Comparison of ENCODE assay signal across 26 cellular contexts in genomic region chr6:129617986-129618385, GRCh38.
DNase-seq lines count a peak whose midpoint lies in the region; ATAC-seq lines count a peak whose summit lies in the region.
"Had no signal": no experiment of that assay in that cellular context is flagged by ENCODE, and none has a peak within 500 bp of the region (broad histone marks: within the 10 kb centered on the region; RNA-seq: fewer than 3 reads in every experiment).

No MANE protein-coding gene starts in this region.

- H3K4me2 ChIP-seq in GM23248 (ENCODE audit: unreplicated experiment), result peak overlapping the region; percentile 4
- H3K4me2 ChIP-seq: GM23338 had no signal

- CTCF ChIA-PET in activated CD8-positive, alpha-beta memory T cell treated with anti-CD3 and anti-CD28 coated beads, Interleukin-2, amount 10 ng/mL, durations not matched to agents 7 days and 5 days (lab: Charles Lee), result interaction anchor here (1.2 kb wide), 1 partner anchor 21 kb away, joined by 3 read pairs; no protein-coding TSS in a partner anchor
- CTCF ChIA-PET in activated CD4-positive, alpha-beta memory T cell treated with anti-CD3 and anti-CD28 coated beads for 36 hours (lab: Charles Lee), result interaction anchor here (0.7 kb wide), 1 partner anchor 113 kb away, joined by 3 read pairs; no protein-coding TSS in a partner anchor

- no peaks in the 10 kb centered on the region for H3K9me2 ChIP-seq in GM23248 (ENCODE audit: insufficient read depth)

- DNase-seq in AG08395 (ENCODE audit: low spot score) (peak; percentile 15), GM23248 (peak; percentile 37), SJSA1 (ENCODE audit: low read depth in 1 of 2, low spot score in 2 of 2) (peak in 1 of 2 experiments; percentile 50), kidney glomerular epithelial cell (lab: John Stamatoyannopoulos, UW) (peak; percentile 20), hepatic stellate cell (ENCODE audit: low spot score) (no peak)
- DNase-seq in activated CD8-positive, alpha-beta memory T cell treated with anti-CD3 and anti-CD28 coated beads, Interleukin-2, amount 10 ng/mL, durations not matched to agents 7 days and 5 days, result no peak
- no peak for DNase-seq in activated CD4-positive, alpha-beta memory T cell treated with anti-CD3 and anti-CD28 coated beads for 36 hours
- DNase-seq: Caco-2; CD8-positive, alpha-beta T cell; H9; KBM-7; NCI-H1048; NCI-H1436; NCI-H187; NCI-H2107; NCI-H446; NCI-H526; NCI-H82; NK-92 treated with Interleukin-12 subunit alpha and Interleukin-12 subunit beta, amount 100 ng/mL, for 24 hours; PC-3; SJCRH30 had no signal

- no peak overlapping the region for H3K4me3 Mint-ChIP-seq in activated CD8-positive, alpha-beta memory T cell treated with anti-CD3 and anti-CD28 coated beads, Interleukin-2, amount 10 ng/mL, durations not matched to agents 7 days and 5 days
- H3K4me3 Mint-ChIP-seq in activated CD4-positive, alpha-beta memory T cell treated with anti-CD3 and anti-CD28 coated beads for 36 hours, result no peak overlapping the region
- H3K4me3 Mint-ChIP-seq: B cell; CD8-positive, alpha-beta T cell; GM23338; H9 had no signal

- peaks cover 22% of the 10 kb centered on the region for H3K4me1 ChIP-seq in GM23248 (ENCODE audit: insufficient read depth)
- peaks cover 20% of the 10 kb centered on the region for H3K4me1 ChIP-seq in SJSA1 (replicated peaks)
- H3K4me1 ChIP-seq: Caco-2, SJCRH30 had no signal

- no peak for ATAC-seq in activated CD8-positive, alpha-beta memory T cell treated with anti-CD3 and anti-CD28 coated beads, Interleukin-2, amount 10 ng/mL, durations not matched to agents 7 days and 5 days
- ATAC-seq in esophagus mucosa, result no peak
- ATAC-seq: CD8-positive, alpha-beta T cell; GM12878; GM23338; PC-3 had no signal

- POLR2A ChIA-PET in activated CD4-positive, alpha-beta memory T cell treated with anti-CD3 and anti-CD28 coated beads for 36 hours (lab: Charles Lee), result no interaction called here

- no peaks in the 10 kb centered on the region for H3K79me2 ChIP-seq in GM23248 (ENCODE audit: insufficient read depth)

- H4K20me1 ChIP-seq in GM23248 (ENCODE audit: insufficient read depth), result no peaks in the 10 kb centered on the region

- no peaks in the 10 kb centered on the region for H3K27me3 ChIP-seq in GM23248 (replicated peaks; ENCODE audit: insufficient read depth)
- no peaks in the 10 kb centered on the region for H3K27me3 ChIP-seq in SJSA1 (replicated peaks)
- H3K27me3 ChIP-seq: SJCRH30 had no signal

- no peaks in the 10 kb centered on the region for H3K9me3 ChIP-seq in GM23248 (ENCODE audit: low read depth)
- H3K9me3 ChIP-seq in SJSA1 (replicated peaks), result no peaks in the 10 kb centered on the region
- H3K9me3 ChIP-seq: Caco-2, SJCRH30 had no signal

- no peak overlapping the region for H3K9ac ChIP-seq in GM23248

- H3K36me3 Mint-ChIP-seq in activated CD8-positive, alpha-beta memory T cell treated with anti-CD3 and anti-CD28 coated beads, Interleukin-2, amount 10 ng/mL, durations not matched to agents 7 days and 5 days, result peaks cover 5% of the 10 kb centered on the region
- no peaks in the 10 kb centered on the region for H3K36me3 Mint-ChIP-seq in activated CD4-positive, alpha-beta memory T cell treated with anti-CD3 and anti-CD28 coated beads for 36 hours
- H3K36me3 Mint-ChIP-seq: CD8-positive, alpha-beta T cell had no signal

- H3K27me3 Mint-ChIP-seq in activated CD8-positive, alpha-beta memory T cell treated with anti-CD3 and anti-CD28 coated beads, Interleukin-2, amount 10 ng/mL, durations not matched to agents 7 days and 5 days, result no peaks in the 10 kb centered on the region
- H3K27me3 Mint-ChIP-seq in activated CD4-positive, alpha-beta memory T cell treated with anti-CD3 and anti-CD28 coated beads for 36 hours, result no peaks in the 10 kb centered on the region
- H3K27me3 Mint-ChIP-seq: B cell had no signal

- no peaks in the 10 kb centered on the region for H3K4me1 Mint-ChIP-seq in activated CD8-positive, alpha-beta memory T cell treated with anti-CD3 and anti-CD28 coated beads, Interleukin-2, amount 10 ng/mL, durations not matched to agents 7 days and 5 days
- no peaks in the 10 kb centered on the region for H3K4me1 Mint-ChIP-seq in activated CD4-positive, alpha-beta memory T cell treated with anti-CD3 and anti-CD28 coated beads for 36 hours (ENCODE audit: low read depth)
- H3K4me1 Mint-ChIP-seq: B cell, GM23338 had no signal

- no peak overlapping the region for H2AFZ ChIP-seq in GM23248
- H2AFZ ChIP-seq: GM23338 had no signal

- H3K27ac Mint-ChIP-seq in activated CD8-positive, alpha-beta memory T cell treated with anti-CD3 and anti-CD28 coated beads, Interleukin-2, amount 10 ng/mL, durations not matched to agents 7 days and 5 days, result no peak overlapping the region
- H3K27ac Mint-ChIP-seq in activated CD4-positive, alpha-beta memory T cell treated with anti-CD3 and anti-CD28 coated beads for 36 hours, result no peak overlapping the region
- H3K27ac Mint-ChIP-seq: B cell; CD8-positive, alpha-beta T cell; GM23338; H9 had no signal

- H3K36me3 ChIP-seq in GM23248 (ENCODE audit: low read depth), result no peaks in the 10 kb centered on the region
- H3K36me3 ChIP-seq in SJSA1, result 0 out of 2 replicates have a peak, but pooled peaks cover 2% of the 10 kb centered on the region

- intact Hi-C loops in activated CD4-positive, alpha-beta memory T cell treated with anti-CD3 and anti-CD28 coated beads for 36 hours (cut with micrococcal nuclease), result no loop called here

- 0 out of 2 replicates have a peak, but pooled peaks cover 8% of the 10 kb centered on the region for H3F3A ChIP-seq in GM23248 (ENCODE audit: insufficient read depth)

- H3K27ac ChIP-seq in GM23248, result peak overlapping the region; percentile 3; the same call in 1 of the 2 replicates
- 0 out of 2 replicates have a peak overlapping the region, but pooled peaks have one; percentile 1 for H3K27ac ChIP-seq in SJSA1
- H3K27ac ChIP-seq: C4-2B, SJCRH30 had no signal

- in situ Hi-C loops in GM23248 (cut with MboI), result no loop called here

- H3K4me3 ChIP-seq in GM23248, result no peak overlapping the region
- no peak overlapping the region for H3K4me3 ChIP-seq in SJSA1
- H3K4me3 ChIP-seq: GM12878, GM23338, SJCRH30 had no signal

- no peaks in the 10 kb centered on the region for H3K9me3 Mint-ChIP-seq in activated CD8-positive, alpha-beta memory T cell treated with anti-CD3 and anti-CD28 coated beads, Interleukin-2, amount 10 ng/mL, durations not matched to agents 7 days and 5 days (ENCODE audit: low read depth)
- no peaks in the 10 kb centered on the region for H3K9me3 Mint-ChIP-seq in activated CD4-positive, alpha-beta memory T cell treated with anti-CD3 and anti-CD28 coated beads for 36 hours
- H3K9me3 Mint-ChIP-seq: CD8-positive, alpha-beta T cell had no signal

Comparison
In these comparisons a context has a peak if more than half of its experiments do, and no peak if none do; other contexts are left out.
1. DNase-seq: peak in AG08395 (single experiment), GM23248 (single experiment) and kidney glomerular epithelial cell (single experiment); none in activated CD8-positive, alpha-beta memory T cell treated with anti-CD3 and anti-CD28 coated beads, Interleukin-2, amount 10 ng/mL, durations not matched to agents 7 days and 5 days (single experiment), hepatic stellate cell (single experiment) and activated CD4-positive, alpha-beta memory T cell treated with anti-CD3 and anti-CD28 coated beads for 36 hours (single experiment).